17 cellular contexts compared by ENCODE assay signal in the genomic region with DNA sequence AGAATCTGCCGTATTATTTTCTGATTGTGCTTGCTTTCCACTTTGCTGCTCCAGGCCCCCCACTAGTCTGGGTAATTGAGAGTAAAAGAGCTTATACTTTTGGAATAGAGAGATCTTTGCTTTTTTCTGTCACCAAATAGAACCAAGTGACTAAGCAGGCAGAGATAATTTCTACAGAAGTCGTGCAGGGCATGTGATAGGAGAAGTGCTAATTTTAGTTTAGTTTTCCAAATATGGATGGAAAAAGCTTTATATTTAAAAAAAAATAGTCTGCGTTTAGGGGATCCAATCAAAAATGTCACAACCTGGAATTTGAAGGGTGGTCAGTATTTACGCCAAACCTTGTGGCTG.
DNase-seq lines count a peak whose midpoint lies in the region; ATAC-seq, FAIRE-seq and TF ChIP-seq lines count a peak whose summit lies in the region.
"Had no signal": no experiment of that assay in that cellular context is flagged by ENCODE, and none has a peak within 500 bp of the region (broad histone marks: within the 10 kb centered on the region; RNA-seq: fewer than 3 reads in every experiment).

No MANE protein-coding gene starts in this region.

- H3K23ac ChIP-seq in H1 (ENCODE audit: insufficient read length): no peak overlapping the region

- TF ChIP-seq RAD21 in H1 (IDR thresholded peaks at IDR 0.05 in 1 of 2, conservative IDR thresholded peaks at IDR 0.05 in 1 of 2; ENCODE audit: low read depth in 2 of 2, low read length in 2 of 2): no peak

- H3K9ac ChIP-seq in HUES48 (ENCODE audit: low read depth, low read length) (peak overlapping the region; percentile 37; the same call in 1 of the 2 replicates), H1 (replicated peaks in 1 of 4; ENCODE audit: extremely low read depth in 1 of 4, low read depth in 3 of 4, low read length in 3 of 4) (no peak overlapping the region)

- H3K36me3 ChIP-seq in HUES48 (ENCODE audit: control insufficient read depth, insufficient read depth, low read length) (0 out of 2 replicates have a peak, but pooled peaks cover 6% of the 10 kb centered on the region), H1 (ENCODE audit: control insufficient read depth in 2 of 4, insufficient read depth in 4 of 4, low read length in 3 of 4) (peaks cover 0 to 28% (median 10%) of the 10 kb centered on the region in 4 experiments; a peak in 3 of 8 replicates)

- H3K4me3 Mint-ChIP-seq in mesothelial cell of epicardium: no peak overlapping the region

- H3K79me1 ChIP-seq in H1 (ENCODE audit: low read depth, low read length): no peaks in the 10 kb centered on the region

- H2BK12ac ChIP-seq in H1 (ENCODE audit: low read depth, low read length): peak overlapping the region; percentile 99; the same call in 1 of the 2 replicates

- peak overlapping the region; percentile 99 for H4K91ac ChIP-seq in H1 (replicated peaks; ENCODE audit: insufficient read length, low read length)

- no peak for TF ChIP-seq POLR2A in H1 (IDR thresholded peaks at IDR 0.05; ENCODE audit: control extremely low read depth in 1 of 2, low read depth in 2 of 2, low read length in 2 of 2)

- H3K9me3 Mint-ChIP-seq in mesothelial cell of epicardium: peaks cover 11% of the 10 kb centered on the region

- peaks cover 42% of the 10 kb centered on the region for H3K4me1 Mint-ChIP-seq in mesothelial cell of epicardium

- DNase-seq in H1 (ENCODE audit: low read depth in 1 of 2, low spot score in 2 of 2): no peak
- no peak for DNase-seq in mesothelial cell of epicardium (ENCODE audit: low spot score in 2 of 2, unreplicated experiment in 2 of 2)
- no peak for DNase-seq in COR-L47 (lab: John Stamatoyannopoulos, UW)
- no peak for DNase-seq in DMS153 treated with DMSO at 0.1 percent for 48 hours (lab: John Stamatoyannopoulos, UW; ENCODE audit: unreplicated experiment)
- DNase-seq: DMS53, Karpas-422, NCI-H2029 treated with DMSO at 0.1 percent for 48 hours, NCI-H510A had no signal

- ATAC-seq in HG03097 (IDR thresholded peaks at IDR 0.05; ENCODE audit: low FRiP score, unreplicated experiment) (no peak), HG03025 (IDR thresholded peaks at IDR 0.05; ENCODE audit: low FRiP score, unreplicated experiment) (no peak)
- ATAC-seq: HepG2 had no signal

- H3K9me3 ChIP-seq in HUES48 (ENCODE audit: control insufficient read depth, insufficient read depth, low read length) (peaks cover 8% of the 10 kb centered on the region; the same call in 1 of the 2 replicates), H1 (ENCODE audit: insufficient read depth in 2 of 2, low read depth in 1 of 2, low read length in 1 of 2) (peaks cover 15 to 18% of the 10 kb centered on the region in 2 experiments)

- peak overlapping the region; percentile 66 for H3K56ac ChIP-seq in H1 (replicated peaks; ENCODE audit: insufficient read length, low read depth, low read length)

- TF ChIP-seq CTCF in VCaP (conservative IDR thresholded peaks at IDR 0.05): no peak
- no peak for TF ChIP-seq CTCF in H1 (IDR thresholded peaks at IDR 0.05; ENCODE audit: control extremely low read depth in 1 of 3, insufficient read depth in 1 of 3, low read depth in 1 of 3, low read length in 3 of 3)
- no peak for TF ChIP-seq CTCF in mesothelial cell of epicardium (IDR thresholded peaks at IDR 0.05; ENCODE audit: unreplicated experiment)

- peak overlapping the region; percentile 98; the same call in 1 of the 2 replicates for H3K18ac ChIP-seq in H1 (ENCODE audit: extremely low read depth, low read length)

- peaks cover 42% of the 10 kb centered on the region for H3K4me1 ChIP-seq in HUES48 (ENCODE audit: control insufficient read depth, insufficient read depth, low read length)
- H3K4me1 ChIP-seq in H1 (replicated peaks in 1 of 4; ENCODE audit: control insufficient read depth in 3 of 4, insufficient read depth in 4 of 4, low read length in 3 of 4): peaks cover 19 to 42% (median 35%) of the 10 kb centered on the region in 4 experiments

- H4K8ac ChIP-seq in H1 (ENCODE audit: extremely low read depth, insufficient read depth, low read length): no peak overlapping the region

- peak overlapping the region; percentile 98 for H2BK20ac ChIP-seq in H1 (ENCODE audit: low read length)

- CTCF ChIA-PET in H1 (lab: Charles Lee; ENCODE audit: partially characterized antibody): interaction anchor here (0.6 to 3.6 kb wide), 18 partner anchors 8 to 341 kb away, joined by 3 to 25 read pairs (median 4); no protein-coding TSS in a partner anchor

- no peaks in the 10 kb centered on the region for H3K27me3 Mint-ChIP-seq in mesothelial cell of epicardium (ENCODE audit: low read depth)

- H3K27me3 ChIP-seq in HUES48 (ENCODE audit: control insufficient read depth, insufficient read depth, low read length) (no peaks in the 10 kb centered on the region), H1 (replicated peaks in 1 of 4; ENCODE audit: control insufficient read depth in 3 of 4, extremely low read depth in 1 of 4, insufficient read depth in 3 of 4, low read length in 3 of 4) (no peaks in the 10 kb centered on the region)

- H4K5ac ChIP-seq in H1 (ENCODE audit: insufficient read length, low read depth, low read length): peak overlapping the region; percentile 53

- no peak overlapping the region for H3K4me3 ChIP-seq in HUES48 (ENCODE audit: low read depth, low read length)
- 0 out of 8 replicates have a peak overlapping the region, but pooled peaks of 1 of the 4 experiments have one; percentile 1 for H3K4me3 ChIP-seq in H1 (ENCODE audit: extremely low read depth in 1 of 4, insufficient read depth in 2 of 4, low read depth in 3 of 4, low read length in 4 of 4)

- POLR2A ChIA-PET in H1 (lab: Charles Lee; ENCODE audit: partially characterized antibody): interaction anchor here (0.7 to 6.3 kb wide), 26 partner anchors 12 to 584 kb away, joined by 3 to 102 read pairs (median 3); partner anchors contain the start of gene PAMR1

- WGBS in H1 (ENCODE audit: extremely low coverage in 1 of 2, insufficient coverage in 1 of 2, insufficient read length in 1 of 2, insufficient replicate concordance in 2 of 2, low coverage in 1 of 2, low lambda C conversion rate in 2 of 2, missing lambda C conversion rate in 1 of 2), 2 experiments: 21% methylated on average over 4 of the region's 4 CpGs; no CpG with 5 or more reads in 1 of the 2 experiments

- peaks cover 0 to 8% of the 10 kb centered on the region in 2 experiments; a peak in 1 of 4 replicates for H3K79me2 ChIP-seq in H1 (ENCODE audit: control insufficient read depth in 1 of 2, insufficient read depth in 2 of 2, low read length in 2 of 2)

- H3K23me2 ChIP-seq in H1 (ENCODE audit: low read depth, low read length): no peaks in the 10 kb centered on the region; the same call in 1 of the 2 replicates

- H2AFZ ChIP-seq in H1 (ENCODE audit: low read length): no peak overlapping the region

- TF ChIP-seq EP300 in H1 (IDR thresholded peaks at IDR 0.05; ENCODE audit: borderline replicate concordance in 1 of 2, low read depth in 2 of 2, low read length in 2 of 2): no peak

- peak overlapping the region; percentile 77 for H2BK120ac ChIP-seq in H1 (replicated peaks; ENCODE audit: low read depth, low read length)

- H2AK5ac ChIP-seq in H1 (ENCODE audit: low read depth, low read length): peak overlapping the region; percentile 84; the same call in 1 of the 2 replicates

- H3K4ac ChIP-seq in H1 (replicated peaks; ENCODE audit: insufficient read length, low read depth, low read length): peak overlapping the region; percentile 34

- no peak overlapping the region for H3K14ac ChIP-seq in H1 (ENCODE audit: insufficient read length)

- H3K27ac Mint-ChIP-seq in mesothelial cell of epicardium: peak overlapping the region; percentile 14

- H2BK15ac ChIP-seq in H1 (ENCODE audit: low read length): no peak overlapping the region

- H4K20me1 ChIP-seq in H1 (replicated peaks in 1 of 2; ENCODE audit: control insufficient read depth in 1 of 2, insufficient read depth in 2 of 2, low read length in 2 of 2): no peaks in the 10 kb centered on the region

- H2BK5ac ChIP-seq in H1 (ENCODE audit: low read depth, low read length): peak overlapping the region; percentile 98

- peaks cover 24% of the 10 kb centered on the region for H3K36me3 Mint-ChIP-seq in mesothelial cell of epicardium

- H3K4me2 ChIP-seq in H1 (ENCODE audit: insufficient read depth in 1 of 2, low read depth in 2 of 2, low read length in 2 of 2): peak overlapping the region; percentile 57 to 81; a peak in 2 of 4 replicates

- H3K27ac ChIP-seq in HUES48 (ENCODE audit: low read depth, low read length) (peak overlapping the region; percentile 96), VCaP (0 out of 2 replicates have a peak overlapping the region, but pooled peaks have one; percentile 50), H1 (ENCODE audit: low read depth, low read length) (peak overlapping the region; percentile 93)
- H3K27ac ChIP-seq: C4-2B had no signal

- no peak for FAIRE-seq in H1 (lab: Jason Lieb, UNC)
- FAIRE-seq: A204.1, GM18507, GM19239, HepG2 had no signal

TF ChIP-seq in H1, 55 proteins besides CTCF, POLR2A, EP300 and RAD21 (continues in another document):
- TF ChIP-seq RBBP5 (IDR thresholded peaks at IDR 0.05; ENCODE audit: borderline replicate concordance, low read depth, low read length) (no peak), CBX8 (IDR thresholded peaks at IDR 0.05; ENCODE audit: borderline replicate concordance, low read depth, low read length) (no peak), BCL11A (IDR thresholded peaks at IDR 0.05; ENCODE audit: low read depth in 2 of 2, low read length in 2 of 2) (no peak), PHF8 (conservative IDR thresholded peaks at IDR 0.05; ENCODE audit: low read depth, low read length) (no peak), GTF2F1 (IDR thresholded peaks at IDR 0.05; ENCODE audit: borderline replicate concordance, low read depth, low read length) (no peak), POLR2AphosphoS5 (IDR thresholded peaks at IDR 0.05; ENCODE audit: low read depth, low read length) (no peak), ASH2L (IDR thresholded peaks at IDR 0.05; ENCODE audit: low read length) (no peak), HDAC6 (IDR thresholded peaks at IDR 0.05; ENCODE audit: low read depth, low read length) (no peak), TAF7 (optimal IDR thresholded peaks at IDR 0.05; ENCODE audit: borderline replicate concordance, low read depth, low read length) (no peak), SP4 (IDR thresholded peaks at IDR 0.05; ENCODE audit: low read length) (no peak), BRCA1 (IDR thresholded peaks at IDR 0.05; ENCODE audit: low read depth, low read length) (no peak), CEBPB (IDR thresholded peaks at IDR 0.05; ENCODE audit: low read depth, low read length) (no peak), KDM1A (IDR thresholded peaks at IDR 0.05; ENCODE audit: borderline replicate concordance, low read length) (no peak), USF2 (IDR thresholded peaks at IDR 0.05; ENCODE audit: low read length) (no peak)
